In genomic region chr1:41850029-41850428, GRCh38 we compare ENCODE assay signal across 1 cellular context.
TF ChIP-seq lines count a peak whose summit lies in the region.

No MANE protein-coding gene starts in this region.

TF ChIP-seq in HCT116, 20 proteins besides CTCF, POLR2A, EP300 and RAD21 (continued from another document):
- no peak for TF ChIP-seq REST (IDR thresholded peaks at IDR 0.05; ENCODE audit: low read depth)
- TF ChIP-seq EZH2phosphoT487 (IDR thresholded peaks at IDR 0.05; ENCODE audit: borderline replicate concordance), result no peak
- TF ChIP-seq ZFX (IDR thresholded peaks at IDR 0.05), result no peak
